19 cellular contexts compared by ENCODE assay signal in the genomic region with DNA sequence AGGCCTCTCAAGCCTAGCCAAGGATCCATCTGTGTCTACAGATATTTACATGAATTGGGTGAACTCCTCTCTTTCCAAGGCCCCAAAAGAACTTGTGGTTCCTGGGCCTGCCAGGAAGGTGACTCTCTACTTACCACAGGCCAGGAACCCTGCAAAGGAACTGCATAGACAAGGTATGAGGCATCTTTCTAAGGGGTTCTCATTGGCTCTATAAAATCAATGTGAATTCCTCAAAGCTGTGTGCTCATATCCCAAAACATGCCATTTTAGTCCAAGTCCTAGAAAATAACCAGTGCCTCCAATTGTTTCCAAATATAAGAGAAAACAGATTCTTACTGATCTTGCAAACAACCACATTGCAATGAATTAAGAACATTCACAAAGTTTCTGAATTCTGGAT.
"Had no signal": no experiment of that assay in that cellular context is flagged by ENCODE, and none has a peak within 500 bp of the region (broad histone marks: within the 10 kb centered on the region; RNA-seq: fewer than 3 reads in every experiment).

No MANE protein-coding gene starts in this region.

- DNase-seq: activated CD4-positive, alpha-beta T cell treated with anti-CD3 and anti-CD28 coated beads, Interleukin-2, amount 10 ng/mL, durations not matched to agents 24 days and 14 days; activated CD8-positive, alpha-beta T cell treated with anti-CD3 and anti-CD28 coated beads, Interleukin-2, amount 10 ng/mL, durations not matched to agents 7 days and 5 days; activated effector memory CD4-positive, alpha-beta T cell treated with Interleukin-2 at 50 U/mL for 16 hours; activated naive CD4-positive, alpha-beta T cell treated with anti-CD3 and anti-CD28 coated beads, Interleukin-2, amount 10 ng/mL, durations not matched to agents 7 days and 5 days; activated T-cell treated with anti-CD3 and anti-CD28 coated beads, Interleukin-2, amount 50 U/mL, for 24 hours; aorta; effector CD8-positive, alpha-beta T cell; hippocampal formation; left cardiac atrium; mesendoderm; naive thymus-derived CD4-positive, alpha-beta T cell; stimulated activated CD4-positive, alpha-beta T cell treated with anti-CD3 and anti-CD28 coated beads, Interleukin-15, amount 100 ng/mL, for 24 hours; stimulated activated CD4-positive, alpha-beta T cell treated with anti-CD3 and anti-CD28 coated beads, Interleukin-2, amount 100 ng/mL, for 48 hours; T-helper 9 cell; testis; upper lobe of right lung had no signal

- ATAC-seq: activated CD8-positive, alpha-beta T cell treated with anti-CD3 and anti-CD28 coated beads, Interleukin-2, amount 10 ng/mL, durations not matched to agents 7 days and 5 days; esophagus mucosa; left cardiac atrium; naive thymus-derived CD4-positive, alpha-beta T cell; stimulated activated effector memory CD8-positive, alpha-beta T cell treated with anti-CD3 and anti-CD28 coated beads, Interleukin-12 subunit alpha, Interleukin-12 subunit beta, amount 100 ng/mL, for 72 hours; upper lobe of right lung had no signal

- H3K4me3 ChIP-seq: neural progenitor cell, testis, upper lobe of right lung had no signal

- H3K27ac ChIP-seq: neural progenitor cell, testis, upper lobe of right lung had no signal

- H3K27me3 ChIP-seq: neural progenitor cell, testis, upper lobe of right lung had no signal

- H3K36me3 ChIP-seq: neural progenitor cell, upper lobe of right lung had no signal
